ENCODE assay signal across 22 cellular contexts in the genomic region with DNA sequence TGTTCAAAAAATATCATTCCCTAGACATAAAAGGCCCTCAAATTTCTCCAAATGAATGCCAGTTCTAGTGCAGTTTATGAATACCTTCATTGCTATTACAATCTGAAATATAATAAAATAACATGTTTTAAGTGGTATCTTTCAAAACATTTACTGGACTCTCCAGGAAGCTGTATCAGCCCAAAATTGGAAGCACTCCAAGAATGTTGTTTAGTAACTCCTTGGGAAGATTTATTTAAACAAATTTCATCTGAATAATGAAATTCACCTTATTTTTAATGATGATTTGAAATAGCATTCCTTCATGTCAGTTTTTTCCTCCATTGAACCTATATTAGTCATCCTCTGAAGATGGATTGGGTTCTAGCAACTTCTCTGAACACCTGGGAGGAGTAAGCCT.
DNase-seq lines count a peak whose midpoint lies in the region; ATAC-seq and TF ChIP-seq lines count a peak whose summit lies in the region.
"Had no signal": no experiment of that assay in that cellular context is flagged by ENCODE, and none has a peak within 500 bp of the region (broad histone marks: within the 10 kb centered on the region; RNA-seq: fewer than 3 reads in every experiment).

No MANE protein-coding gene starts in this region.

- H3K9me2 ChIP-seq in HCT116 (ENCODE audit: insufficient read depth), result no peaks in the 10 kb centered on the region

- no peaks in the 10 kb centered on the region; a peak in 1 of 4 replicates for H3K4me1 ChIP-seq in HCT116 (ENCODE audit: control insufficient read depth in 1 of 2, insufficient read depth in 2 of 2, low read length in 2 of 2)
- no peaks in the 10 kb centered on the region for H3K4me1 ChIP-seq in ovary (ENCODE audit: insufficient read depth)
- H3K4me1 ChIP-seq in gastroesophageal sphincter, result peaks cover 0 to 19% (median 0%) of the 10 kb centered on the region in 3 donors
- H3K4me1 ChIP-seq: body of pancreas, gastrocnemius medialis had no signal

- H3K27me3 ChIP-seq in AG04450 (ENCODE audit: control insufficient read depth, insufficient read depth, low read length) (no peaks in the 10 kb centered on the region), HCT116 (ENCODE audit: insufficient read depth, low read length) (no peaks in the 10 kb centered on the region), ovary (no peaks in the 10 kb centered on the region), gastroesophageal sphincter (no peaks in the 10 kb centered on the region)
- H3K27me3 ChIP-seq: body of pancreas, gastrocnemius medialis, MG63 had no signal

- no peak overlapping the region for H3K4me3 ChIP-seq in AG04450 (ENCODE audit: low read depth, low read length)
- no peak overlapping the region for H3K4me3 ChIP-seq in HCT116 (replicated peaks in 1 of 2; ENCODE audit: low read depth in 1 of 2, low read length in 2 of 2)
- no peak overlapping the region for H3K4me3 ChIP-seq in astrocyte of the cerebellum (ENCODE audit: low read depth, low read length)
- no peak overlapping the region for H3K4me3 ChIP-seq in fibroblast of pulmonary artery (replicated peaks; ENCODE audit: low read depth, low read length)
- H3K4me3 ChIP-seq in ovary, result no peak overlapping the region
- H3K4me3 ChIP-seq in gastroesophageal sphincter, result no peak overlapping the region
- H3K4me3 ChIP-seq: body of pancreas, coronary artery, gastrocnemius medialis, MG63 had no signal

- CTCF ChIA-PET in AG04450 (lab: Charles Lee) (no interaction called here), HCT116 (lab: Charles Lee) (no interaction called here)

- TF ChIP-seq EP300 in ovary (IDR thresholded peaks at IDR 0.05) (no peak), gastroesophageal sphincter (IDR thresholded peaks at IDR 0.05) (no peak)

- no peak overlapping the region for H3K4me2 ChIP-seq in HCT116 (ENCODE audit: low read length)

- no peak for ATAC-seq in HCT116
- no peak for ATAC-seq in GM21825 (IDR thresholded peaks at IDR 0.05; ENCODE audit: unreplicated experiment)
- ATAC-seq in gastroesophageal sphincter, result no peak
- ATAC-seq: activated T-cell treated with anti-CD3 and anti-CD28 coated beads, Interleukin-2, amount 50 U/mL, for 72 hours; body of pancreas; gastrocnemius medialis; T-cell had no signal

- in situ Hi-C loops in astrocyte of the cerebellum (cut with HindIII; ENCODE audit: low sequenced_read_pairs), result no loop called here

- peak overlapping the region; percentile 58 for H2AFZ ChIP-seq in HCT116 (ENCODE audit: low read depth, low read length, poor library complexity, severe bottlenecking)

- H3K79me2 ChIP-seq in HCT116 (ENCODE audit: insufficient read depth, low read length), result no peaks in the 10 kb centered on the region

- RAD21 ChIA-PET in HCT116 (lab: Charles Lee; ENCODE audit: low non-redundant PET in 1 of 2, low total read pairs in 2 of 2, uncharacterized antibody in 2 of 2, unreplicated experiment in 2 of 2), result no interaction called here

- TF ChIP-seq CTCF in AG04450 (IDR thresholded peaks at IDR 0.05; ENCODE audit: low read depth, low read length) (no peak), HCT116 (IDR thresholded peaks at IDR 0.05 in 2 of 3, conservative IDR thresholded peaks at IDR 0.05 in 1 of 3; ENCODE audit: borderline replicate concordance in 1 of 3, insufficient read depth in 1 of 3, low read depth in 2 of 3, low read length in 2 of 3) (no peak), astrocyte of the cerebellum (IDR thresholded peaks at IDR 0.05; ENCODE audit: low read depth, low read length, missing control alignments) (no peak), fibroblast of pulmonary artery (IDR thresholded peaks at IDR 0.05; ENCODE audit: low read length, missing control alignments) (no peak), ovary (IDR thresholded peaks at IDR 0.05) (no peak), gastroesophageal sphincter (IDR thresholded peaks at IDR 0.05) (no peak)

- no peak overlapping the region for H3K9ac ChIP-seq in HCT116 (ENCODE audit: low read length)

- TF ChIP-seq RAD21 in HCT116 (IDR thresholded peaks at IDR 0.05; ENCODE audit: low read depth), result no peak

- POLR2A ChIA-PET in AG04450 (lab: Yijun Ruan, JAX), result no interaction called here
- POLR2A ChIA-PET in HCT116 (lab: Charles Lee), result no interaction called here

- DNase-seq in AG04450 (ENCODE audit: low read depth, low spot score), result peak; percentile 11
- DNase-seq in HCT116 (ENCODE audit: low read depth, low spot score), result no peak
- DNase-seq in astrocyte of the cerebellum (ENCODE audit: low read depth), result peak; percentile 18
- peak; percentile 82 for DNase-seq in fibroblast of pulmonary artery (ENCODE audit: low read depth)
- DNase-seq in ovary, result no peak
- no peak for DNase-seq in stimulated activated CD4-positive, alpha-beta T cell treated with anti-CD3 and anti-CD28 coated beads, Interleukin-1b, Interleukin-23, amount 100 ng/mL, for 48 hours
- DNase-seq: activated T-cell treated with anti-CD3 and anti-CD28 coated beads, Interleukin-2, amount 50 U/mL, for 72 hours; body of pancreas; gastrocnemius medialis; GDM1; H9; mammary epithelial cell; MG63; NCI-H146; NCI-H2171; occipital lobe; retina; Right ventricle myocardium superior; T-cell had no signal

- H3K9me3 ChIP-seq in AG04450 (ENCODE audit: control insufficient read depth, insufficient read depth, low read length) (no peaks in the 10 kb centered on the region), HCT116 (ENCODE audit: control insufficient read depth in 1 of 2, insufficient read depth in 1 of 2, low read depth in 1 of 2, low read length in 2 of 2) (no peaks in the 10 kb centered on the region), ovary (no peaks in the 10 kb centered on the region), gastroesophageal sphincter (no peaks in the 10 kb centered on the region)
- H3K9me3 ChIP-seq: body of pancreas, gastrocnemius medialis, MG63 had no signal

- BruUV-seq in HCT116 (replicated peaks; lab: Mats Ljungman, UMichigan), result no TSS peak

- no peaks in the 10 kb centered on the region for H4K20me1 ChIP-seq in HCT116 (ENCODE audit: insufficient read depth)

- no peaks in the 10 kb centered on the region for H3K36me3 ChIP-seq in HCT116 (ENCODE audit: control insufficient read depth in 1 of 2, insufficient read depth in 2 of 2, low read length in 2 of 2)
- no peaks in the 10 kb centered on the region for H3K36me3 ChIP-seq in ovary
- H3K36me3 ChIP-seq in gastroesophageal sphincter, result no peaks in the 10 kb centered on the region
- H3K36me3 ChIP-seq: gastrocnemius medialis, MG63 had no signal

- intact Hi-C loops in HCT116 (cut with micrococcal nuclease) (no loop called here), ovary (cut with DNase I) (no loop called here)

- H3K27ac ChIP-seq in AG04450 (ENCODE audit: low read depth, low read length) (no peak overlapping the region), HCT116 (ENCODE audit: low read depth, low read length) (no peak overlapping the region), ovary (no peak overlapping the region), gastroesophageal sphincter (no peak overlapping the region)
- H3K27ac ChIP-seq: body of pancreas, coronary artery, gastrocnemius medialis had no signal

- TF ChIP-seq POLR2A in HCT116 (IDR thresholded peaks at IDR 0.05; ENCODE audit: borderline replicate concordance, extremely low read depth, insufficient read depth, insufficient read length) (no peak), ovary (IDR thresholded peaks at IDR 0.05) (no peak), gastroesophageal sphincter (IDR thresholded peaks at IDR 0.05) (no peak)

TF ChIP-seq in HCT116, 20 proteins besides CTCF, POLR2A, EP300 and RAD21:
- TF ChIP-seq, protein P1, sequence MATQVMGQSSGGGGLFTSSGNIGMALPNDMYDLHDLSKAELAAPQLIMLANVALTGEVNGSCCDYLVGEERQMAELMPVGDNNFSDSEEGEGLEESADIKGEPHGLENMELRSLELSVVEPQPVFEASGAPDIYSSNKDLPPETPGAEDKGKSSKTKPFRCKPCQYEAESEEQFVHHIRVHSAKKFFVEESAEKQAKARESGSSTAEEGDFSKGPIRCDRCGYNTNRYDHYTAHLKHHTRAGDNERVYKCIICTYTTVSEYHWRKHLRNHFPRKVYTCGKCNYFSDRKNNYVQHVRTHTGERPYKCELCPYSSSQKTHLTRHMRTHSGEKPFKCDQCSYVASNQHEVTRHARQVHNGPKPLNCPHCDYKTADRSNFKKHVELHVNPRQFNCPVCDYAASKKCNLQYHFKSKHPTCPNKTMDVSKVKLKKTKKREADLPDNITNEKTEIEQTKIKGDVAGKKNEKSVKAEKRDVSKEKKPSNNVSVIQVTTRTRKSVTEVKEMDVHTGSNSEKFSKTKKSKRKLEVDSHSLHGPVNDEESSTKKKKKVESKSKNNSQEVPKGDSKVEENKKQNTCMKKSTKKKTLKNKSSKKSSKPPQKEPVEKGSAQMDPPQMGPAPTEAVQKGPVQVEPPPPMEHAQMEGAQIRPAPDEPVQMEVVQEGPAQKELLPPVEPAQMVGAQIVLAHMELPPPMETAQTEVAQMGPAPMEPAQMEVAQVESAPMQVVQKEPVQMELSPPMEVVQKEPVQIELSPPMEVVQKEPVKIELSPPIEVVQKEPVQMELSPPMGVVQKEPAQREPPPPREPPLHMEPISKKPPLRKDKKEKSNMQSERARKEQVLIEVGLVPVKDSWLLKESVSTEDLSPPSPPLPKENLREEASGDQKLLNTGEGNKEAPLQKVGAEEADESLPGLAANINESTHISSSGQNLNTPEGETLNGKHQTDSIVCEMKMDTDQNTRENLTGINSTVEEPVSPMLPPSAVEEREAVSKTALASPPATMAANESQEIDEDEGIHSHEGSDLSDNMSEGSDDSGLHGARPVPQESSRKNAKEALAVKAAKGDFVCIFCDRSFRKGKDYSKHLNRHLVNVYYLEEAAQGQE (IDR thresholded peaks at IDR 0.05; ENCODE audit: low read depth), result no peak
- TF ChIP-seq CBX3 (IDR thresholded peaks at IDR 0.05; ENCODE audit: low read depth), result no peak
- TF ChIP-seq CEBPB (IDR thresholded peaks at IDR 0.05; ENCODE audit: low read depth), result no peak

Comparison
In these comparisons a context has a peak if more than half of its experiments do, and no peak if none do; other contexts are left out.
1. DNase-seq: peak in AG04450 (single experiment), astrocyte of the cerebellum (single experiment) and fibroblast of pulmonary artery (single experiment); none in HCT116 (single experiment), ovary (0 of 5) and stimulated activated CD4-positive, alpha-beta T cell treated with anti-CD3 and anti-CD28 coated beads, Interleukin-1b, Interleukin-23, amount 100 ng/mL, for 48 hours (single experiment).